Comparison of ENCODE assay signal across 1 cellular context in genomic region chr1:162023547-162024501, GRCh38.
TF ChIP-seq lines count a peak whose summit lies in the region.

TSS of gene OLFML2B (minus strand) at chr1:162023869. CDS start at chr1:162023430, 439 bp downstream.

TF ChIP-seq in HEK293, 187 proteins besides CTCF, POLR2A, EP300 and RAD21 (continued from another document and continues in another):
- TF ChIP-seq ZNF148 (tag by site-specific recombination; IDR thresholded peaks at IDR 0.05; ENCODE audit: borderline replicate concordance) = no peak
- no peak for TF ChIP-seq ZNF514 (tag by site-specific recombination; IDR thresholded peaks at IDR 0.05)
- no peak for TF ChIP-seq ZNF280D (tag by site-specific recombination; IDR thresholded peaks at IDR 0.05)
- no peak for TF ChIP-seq ZNF548 (tag by site-specific recombination; IDR thresholded peaks at IDR 0.05)
- TF ChIP-seq, protein P1, sequence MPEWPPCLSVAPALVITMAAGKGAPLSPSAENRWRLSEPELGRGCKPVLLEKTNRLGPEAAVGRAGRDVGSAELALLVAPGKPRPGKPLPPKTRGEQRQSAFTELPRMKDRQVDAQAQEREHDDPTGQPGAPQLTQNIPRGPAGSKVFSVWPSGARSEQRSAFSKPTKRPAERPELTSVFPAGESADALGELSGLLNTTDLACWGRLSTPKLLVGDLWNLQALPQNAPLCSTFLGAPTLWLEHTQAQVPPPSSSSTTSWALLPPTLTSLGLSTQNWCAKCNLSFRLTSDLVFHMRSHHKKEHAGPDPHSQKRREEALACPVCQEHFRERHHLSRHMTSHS (tag by site-specific recombination; IDR thresholded peaks at IDR 0.05) = no peak
- TF ChIP-seq ZNF629 (tag by site-specific recombination; IDR thresholded peaks at IDR 0.05) = peak; percentile 22; the same call in 1 of the 2 replicates
- no peak for TF ChIP-seq ZNF623 (tag by site-specific recombination; IDR thresholded peaks at IDR 0.05)
- TF ChIP-seq RBAK (tag by site-specific recombination; IDR thresholded peaks at IDR 0.05) = no peak
- TF ChIP-seq, protein P2, sequence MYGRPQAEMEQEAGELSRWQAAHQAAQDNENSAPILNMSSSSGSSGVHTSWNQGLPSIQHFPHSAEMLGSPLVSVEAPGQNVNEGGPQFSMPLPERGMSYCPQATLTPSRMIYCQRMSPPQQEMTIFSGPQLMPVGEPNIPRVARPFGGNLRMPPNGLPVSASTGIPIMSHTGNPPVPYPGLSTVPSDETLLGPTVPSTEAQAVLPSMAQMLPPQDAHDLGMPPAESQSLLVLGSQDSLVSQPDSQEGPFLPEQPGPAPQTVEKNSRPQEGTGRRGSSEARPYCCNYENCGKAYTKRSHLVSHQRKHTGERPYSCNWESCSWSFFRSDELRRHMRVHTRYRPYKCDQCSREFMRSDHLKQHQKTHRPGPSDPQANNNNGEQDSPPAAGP (tag by site-specific recombination; IDR thresholded peaks at IDR 0.05) = 0 out of 2 replicates have a peak, but pooled peaks have one; percentile 13
- TF ChIP-seq ZNF768 (tag by site-specific recombination; IDR thresholded peaks at IDR 0.05) = no peak
- TF ChIP-seq KLF7 (tag by site-specific recombination; IDR thresholded peaks at IDR 0.05; ENCODE audit: borderline replicate concordance) = no peak
- TF ChIP-seq ZNF274 (IDR thresholded peaks at IDR 0.05; ENCODE audit: low read length) = no peak
- TF ChIP-seq ZNF274 (tag by site-specific recombination; IDR thresholded peaks at IDR 0.05; ENCODE audit: borderline replicate concordance) = no peak
- no peak for TF ChIP-seq ZNF311 (tag by site-specific recombination; IDR thresholded peaks at IDR 0.05; ENCODE audit: borderline replicate concordance)
- no peak for TF ChIP-seq SCRT1 (tag by site-specific recombination; IDR thresholded peaks at IDR 0.05; ENCODE audit: borderline replicate concordance)
- no peak for TF ChIP-seq ZBTB44 (tag by site-specific recombination; IDR thresholded peaks at IDR 0.05)
- TF ChIP-seq ZNF211 (tag by site-specific recombination; IDR thresholded peaks at IDR 0.05; ENCODE audit: low read depth) = no peak
- TF ChIP-seq MZF1 (tag by site-specific recombination; IDR thresholded peaks at IDR 0.05; ENCODE audit: borderline replicate concordance) = no peak
- no peak for TF ChIP-seq ZNF555 (tag by site-specific recombination; conservative IDR thresholded peaks at IDR 0.05)
- TF ChIP-seq ZSCAN30 (tag by site-specific recombination; IDR thresholded peaks at IDR 0.05) = peak; percentile 79
- TF ChIP-seq ZNF433 (tag by site-specific recombination; IDR thresholded peaks at IDR 0.05; ENCODE audit: low read depth) = no peak
- TF ChIP-seq, protein P3, sequence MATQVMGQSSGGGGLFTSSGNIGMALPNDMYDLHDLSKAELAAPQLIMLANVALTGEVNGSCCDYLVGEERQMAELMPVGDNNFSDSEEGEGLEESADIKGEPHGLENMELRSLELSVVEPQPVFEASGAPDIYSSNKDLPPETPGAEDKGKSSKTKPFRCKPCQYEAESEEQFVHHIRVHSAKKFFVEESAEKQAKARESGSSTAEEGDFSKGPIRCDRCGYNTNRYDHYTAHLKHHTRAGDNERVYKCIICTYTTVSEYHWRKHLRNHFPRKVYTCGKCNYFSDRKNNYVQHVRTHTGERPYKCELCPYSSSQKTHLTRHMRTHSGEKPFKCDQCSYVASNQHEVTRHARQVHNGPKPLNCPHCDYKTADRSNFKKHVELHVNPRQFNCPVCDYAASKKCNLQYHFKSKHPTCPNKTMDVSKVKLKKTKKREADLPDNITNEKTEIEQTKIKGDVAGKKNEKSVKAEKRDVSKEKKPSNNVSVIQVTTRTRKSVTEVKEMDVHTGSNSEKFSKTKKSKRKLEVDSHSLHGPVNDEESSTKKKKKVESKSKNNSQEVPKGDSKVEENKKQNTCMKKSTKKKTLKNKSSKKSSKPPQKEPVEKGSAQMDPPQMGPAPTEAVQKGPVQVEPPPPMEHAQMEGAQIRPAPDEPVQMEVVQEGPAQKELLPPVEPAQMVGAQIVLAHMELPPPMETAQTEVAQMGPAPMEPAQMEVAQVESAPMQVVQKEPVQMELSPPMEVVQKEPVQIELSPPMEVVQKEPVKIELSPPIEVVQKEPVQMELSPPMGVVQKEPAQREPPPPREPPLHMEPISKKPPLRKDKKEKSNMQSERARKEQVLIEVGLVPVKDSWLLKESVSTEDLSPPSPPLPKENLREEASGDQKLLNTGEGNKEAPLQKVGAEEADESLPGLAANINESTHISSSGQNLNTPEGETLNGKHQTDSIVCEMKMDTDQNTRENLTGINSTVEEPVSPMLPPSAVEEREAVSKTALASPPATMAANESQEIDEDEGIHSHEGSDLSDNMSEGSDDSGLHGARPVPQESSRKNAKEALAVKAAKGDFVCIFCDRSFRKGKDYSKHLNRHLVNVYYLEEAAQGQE (tag by site-specific recombination; IDR thresholded peaks at IDR 0.05) = no peak
- TF ChIP-seq ZBTB48 (tag by site-specific recombination; IDR thresholded peaks at IDR 0.05) = peak; percentile 98
- TF ChIP-seq ZNF184 (tag by site-specific recombination; IDR thresholded peaks at IDR 0.05) = no peak; the same call in 1 of the 2 replicates
- no peak for TF ChIP-seq ZNF843 (tag by site-specific recombination; IDR thresholded peaks at IDR 0.05)
- no peak for TF ChIP-seq ZNF626 (tag by site-specific recombination; IDR thresholded peaks at IDR 0.05)
- TF ChIP-seq ZNF19 (tag by site-specific recombination; IDR thresholded peaks at IDR 0.05; ENCODE audit: low read depth) = no peak
- TF ChIP-seq ZNF785 (tag by site-specific recombination; IDR thresholded peaks at IDR 0.05) = peak; percentile 10; the same call in 1 of the 2 replicates
- no peak for TF ChIP-seq ZNF707 (tag by site-specific recombination; IDR thresholded peaks at IDR 0.05)
- TF ChIP-seq PRDM1 (tag by site-specific recombination; IDR thresholded peaks at IDR 0.05) = peak; percentile 67
- no peak for TF ChIP-seq WT1 (tag by site-specific recombination; IDR thresholded peaks at IDR 0.05)
- TF ChIP-seq ZNF791 (tag by site-specific recombination; IDR thresholded peaks at IDR 0.05) = no peak
- TF ChIP-seq ZNF624 (tag by site-specific recombination; IDR thresholded peaks at IDR 0.05) = no peak
- TF ChIP-seq YY2 (tag by site-specific recombination; IDR thresholded peaks at IDR 0.05) = no peak
- TF ChIP-seq ZNF830 (tag by site-specific recombination; IDR thresholded peaks at IDR 0.05; ENCODE audit: low read depth) = no peak
- 0 out of 2 replicates have a peak, but pooled peaks have one; percentile 35 for TF ChIP-seq TRIM28 (IDR thresholded peaks at IDR 0.05; ENCODE audit: borderline replicate concordance, low read length)
- TF ChIP-seq ZNF416 (tag by site-specific recombination; IDR thresholded peaks at IDR 0.05) = no peak
- no peak for TF ChIP-seq ZNF133 (tag by site-specific recombination; IDR thresholded peaks at IDR 0.05)
- TF ChIP-seq ZNF521 (tag by site-specific recombination; IDR thresholded peaks at IDR 0.05) = no peak
- TF ChIP-seq ZNF132 (tag by site-specific recombination; IDR thresholded peaks at IDR 0.05; ENCODE audit: borderline replicate concordance) = no peak
- no peak for TF ChIP-seq ZNF146 (tag by site-specific recombination; IDR thresholded peaks at IDR 0.05)
- no peak for TF ChIP-seq ZNF664 (tag by site-specific recombination; IDR thresholded peaks at IDR 0.05)
- no peak for TF ChIP-seq ZNF776 (tag by site-specific recombination; IDR thresholded peaks at IDR 0.05; ENCODE audit: borderline replicate concordance)
- no peak for TF ChIP-seq ZNF169 (tag by site-specific recombination; IDR thresholded peaks at IDR 0.05)
- TF ChIP-seq ZNF585B (tag by site-specific recombination; IDR thresholded peaks at IDR 0.05) = no peak
- no peak for TF ChIP-seq ZNF596 (tag by site-specific recombination; IDR thresholded peaks at IDR 0.05)
- TF ChIP-seq YY1 (tag by site-specific recombination; IDR thresholded peaks at IDR 0.05) = no peak
- TF ChIP-seq ZNF394 (tag by site-specific recombination; IDR thresholded peaks at IDR 0.05; ENCODE audit: borderline replicate concordance) = no peak
- no peak for TF ChIP-seq SALL2 (tag by site-specific recombination; IDR thresholded peaks at IDR 0.05; ENCODE audit: borderline replicate concordance)
- TF ChIP-seq, protein P4, sequence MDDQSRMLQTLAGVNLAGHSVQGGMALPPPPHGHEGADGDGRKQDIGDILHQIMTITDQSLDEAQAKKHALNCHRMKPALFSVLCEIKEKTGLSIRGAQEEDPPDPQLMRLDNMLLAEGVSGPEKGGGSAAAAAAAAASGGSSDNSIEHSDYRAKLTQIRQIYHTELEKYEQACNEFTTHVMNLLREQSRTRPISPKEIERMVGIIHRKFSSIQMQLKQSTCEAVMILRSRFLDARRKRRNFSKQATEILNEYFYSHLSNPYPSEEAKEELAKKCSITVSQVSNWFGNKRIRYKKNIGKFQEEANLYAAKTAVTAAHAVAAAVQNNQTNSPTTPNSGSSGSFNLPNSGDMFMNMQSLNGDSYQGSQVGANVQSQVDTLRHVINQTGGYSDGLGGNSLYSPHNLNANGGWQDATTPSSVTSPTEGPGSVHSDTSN (CRISPR knock-in tag; IDR thresholded peaks at IDR 0.05) = no peak; the same call in 1 of the 2 replicates
- TF ChIP-seq ZNF404 (tag by site-specific recombination; IDR thresholded peaks at IDR 0.05) = no peak
- TF ChIP-seq AEBP2 (tag by site-specific recombination; IDR thresholded peaks at IDR 0.05; ENCODE audit: borderline replicate concordance) = no peak
- TF ChIP-seq ZNF777 (tag by site-specific recombination; IDR thresholded peaks at IDR 0.05; ENCODE audit: borderline replicate concordance) = 0 out of 2 replicates have a peak, but pooled peaks have one; percentile 80
- TF ChIP-seq ZNF341 (tag by site-specific recombination; IDR thresholded peaks at IDR 0.05; ENCODE audit: low read depth) = peak; percentile 91
- peak; percentile 76 for TF ChIP-seq ZBTB20 (tag by site-specific recombination; IDR thresholded peaks at IDR 0.05)
- TF ChIP-seq KLF10 (tag by site-specific recombination; IDR thresholded peaks at IDR 0.05) = no peak
- TF ChIP-seq ZNF677 (tag by site-specific recombination; IDR thresholded peaks at IDR 0.05) = no peak
- TF ChIP-seq ZNF621 (tag by site-specific recombination; IDR thresholded peaks at IDR 0.05) = no peak
- TF ChIP-seq ZSCAN16 (tag by site-specific recombination; IDR thresholded peaks at IDR 0.05) = no peak
- TF ChIP-seq GLI2 (tag by site-specific recombination; IDR thresholded peaks at IDR 0.05; ENCODE audit: borderline replicate concordance, low read depth) = no peak
- no peak for TF ChIP-seq ZBTB1 (tag by site-specific recombination; IDR thresholded peaks at IDR 0.05)
- TF ChIP-seq ZNF292 (tag by site-specific recombination; IDR thresholded peaks at IDR 0.05; ENCODE audit: borderline replicate concordance, low read depth) = no peak
